In genomic region chr20:48924711-48925109, GRCh38 we compare ENCODE assay signal across 1 cellular context.
TF ChIP-seq lines count a peak whose summit lies in the region.

No MANE protein-coding gene starts in this region.

TF ChIP-seq in HCT116, 20 proteins besides CTCF, POLR2A, EP300 and RAD21 (continued from another document):
- TF ChIP-seq YY1 (IDR thresholded peaks at IDR 0.05; ENCODE audit: extremely low read depth, insufficient replicate concordance, low read depth, low read length), result no peak
